In the genomic region with DNA sequence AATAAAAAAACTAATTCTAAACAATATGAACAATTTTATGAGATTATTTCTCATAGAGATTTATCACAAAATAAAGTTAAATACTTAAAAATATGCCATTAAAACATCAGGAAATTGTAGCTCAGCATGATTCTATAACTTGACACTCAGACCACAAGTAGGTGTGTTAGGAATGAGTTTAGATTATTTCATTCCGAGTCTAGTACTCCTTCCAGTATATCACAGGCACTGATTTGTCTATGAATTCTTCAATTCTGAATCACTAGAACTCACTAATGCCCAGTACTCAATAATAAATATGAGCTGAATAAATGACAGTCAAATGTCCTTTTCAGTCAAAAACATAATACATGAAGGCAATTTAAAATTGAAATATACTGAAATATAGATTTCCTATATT, we compare ENCODE assay signal across 28 cellular contexts.
"Had no signal": no experiment of that assay in that cellular context is flagged by ENCODE, and none has a peak within 500 bp of the region (broad histone marks: within the 10 kb centered on the region; RNA-seq: fewer than 3 reads in every experiment).

No MANE protein-coding gene starts in this region.

- H2AFZ ChIP-seq: hepatocyte had no signal

- H3K4me1 ChIP-seq: lower lobe of right lung, pancreas, prostate gland, stomach, testis, thyroid gland, transverse colon, upper lobe of left lung had no signal

- H3K27me3 Mint-ChIP-seq: naive thymus-derived CD8-positive, alpha-beta T cell; stimulated activated naive B cell treated with anti-CD40 and anti-IgM and Interleukin-4, amounts not matched to agents 10 μg/mL and 1 μg/mL and 100 μg/mL, for 72 hours had no signal

- H3K4me1 Mint-ChIP-seq: nephron had no signal

- DNase-seq: kidney glomerular epithelial cell; left cardiac atrium; lower lobe of right lung; mammary epithelial cell; mesenchymal stem cell; naive thymus-derived CD8-positive, alpha-beta T cell; nucleus accumbens; pancreas; posterior cingulate gyrus; retina; right cardiac atrium; stimulated activated CD4-positive, alpha-beta T cell treated with anti-CD3 and anti-CD28 coated beads, Interleukin-12 subunit alpha, Interleukin-12 subunit beta, amount 100 ng/mL, for 4 hours; stimulated activated CD4-positive, alpha-beta T cell treated with anti-CD3 and anti-CD28 coated beads, Interleukin-15, amount 100 ng/mL, for 24 hours; stimulated activated CD4-positive, alpha-beta T cell treated with anti-CD3 and anti-CD28 coated beads, Interleukin-2, amount 100 ng/mL, for 24 hours; stimulated activated CD4-positive, alpha-beta T cell treated with anti-CD3 and anti-CD28 coated beads, Interleukin-4, amount 100 ng/mL, for 1 hour; stimulated activated naive B cell treated with anti-CD40 and anti-IgM and Interleukin-4, amounts not matched to agents 10 μg/mL and 1 μg/mL and 100 μg/mL, for 72 hours; stimulated activated naive CD8-positive, alpha-beta T cell treated with anti-CD3 and anti-CD28 coated beads, Interleukin-15, Interleukin-2, amounts not matched to agents 100 U/mL and 50 U/mL, for 24 hours; stomach; testis; thyroid gland; transverse colon; upper lobe of left lung had no signal

- H3K27me3 ChIP-seq: hepatocyte, pancreas, stomach, testis, thyroid gland, transverse colon, upper lobe of left lung had no signal

- H3K27ac Mint-ChIP-seq: naive thymus-derived CD8-positive, alpha-beta T cell; nephron; stimulated activated naive B cell treated with anti-CD40 and anti-IgM and Interleukin-4, amounts not matched to agents 10 μg/mL and 1 μg/mL and 100 μg/mL, for 72 hours had no signal

- H3K79me2 ChIP-seq: hepatocyte had no signal

- FAIRE-seq: keratinocyte, pancreas had no signal

- H3K4me2 ChIP-seq: hepatocyte had no signal

- H3K4me3 ChIP-seq: hepatocyte, lower lobe of right lung, pancreas, prostate gland, skin epidermis, stomach, testis, thyroid gland, transverse colon, upper lobe of left lung had no signal

- H3K4me3 Mint-ChIP-seq: naive thymus-derived CD8-positive, alpha-beta T cell; nephron; neural crest cell; stimulated activated naive B cell treated with anti-CD40 and anti-IgM and Interleukin-4, amounts not matched to agents 10 μg/mL and 1 μg/mL and 100 μg/mL, for 72 hours had no signal

- H3K27ac ChIP-seq: hepatocyte, lower lobe of right lung, pancreas, prostate gland, skin epidermis, stomach, testis, thyroid gland, transverse colon, upper lobe of left lung had no signal

- H3K9me3 Mint-ChIP-seq: nephron; neural crest cell; stimulated activated naive B cell treated with anti-CD40 and anti-IgM and Interleukin-4, amounts not matched to agents 10 μg/mL and 1 μg/mL and 100 μg/mL, for 72 hours had no signal

- H3K9me3 ChIP-seq: lower lobe of right lung, pancreas, prostate gland, stomach, testis, thyroid gland, transverse colon, upper lobe of left lung had no signal
